In genomic region chr11:122900803-122901202, GRCh38 we compare ENCODE assay signal across 1 cellular context.
TF ChIP-seq lines count a peak whose summit lies in the region.

No MANE protein-coding gene starts in this region.

TF ChIP-seq in IMR-90, 13 proteins besides CTCF, POLR2A, EP300 and RAD21:
- TF ChIP-seq BHLHE40 (IDR thresholded peaks at IDR 0.05; ENCODE audit: low read depth, low read length) (no peak), SMC3 (IDR thresholded peaks at IDR 0.05; ENCODE audit: low read depth, low read length) (no peak)
